ENCODE assay signal across 1 cellular context in the genomic region with DNA sequence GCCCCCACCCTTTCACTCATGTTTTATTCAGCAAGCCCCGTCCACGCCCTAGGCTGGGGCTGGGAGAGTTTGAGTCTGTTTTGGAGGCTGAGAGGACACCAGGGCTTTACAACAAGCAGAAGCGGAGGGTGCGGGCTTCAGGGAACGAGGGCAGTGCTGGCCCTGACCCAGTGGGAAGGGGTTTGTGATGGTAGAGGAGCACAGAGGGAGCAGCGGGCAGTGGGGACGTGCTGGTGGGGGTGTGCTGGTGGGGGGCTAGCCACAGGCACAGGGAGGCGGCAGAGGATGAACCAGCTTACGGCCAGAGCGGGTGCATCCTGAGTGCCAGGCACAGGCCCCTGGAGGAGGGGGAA.
TF ChIP-seq lines count a peak whose summit lies in the region.

No MANE protein-coding gene starts in this region.

TF ChIP-seq in GM23338, 12 proteins besides CTCF, POLR2A, EP300 and RAD21 (continued from another document):
- TF ChIP-seq ZNF462 (CRISPR knock-in tag; IDR thresholded peaks at IDR 0.05) (no peak), ZNF114 (CRISPR knock-in tag; IDR thresholded peaks at IDR 0.05) (no peak), EZH2phosphoT487 (IDR thresholded peaks at IDR 0.05; ENCODE audit: unreplicated experiment) (no peak), POLR2AphosphoS5 (IDR thresholded peaks at IDR 0.05; ENCODE audit: low read depth) (no peak), NANOG (IDR thresholded peaks at IDR 0.05; ENCODE audit: borderline replicate concordance) (no peak), JUNB (IDR thresholded peaks at IDR 0.05; ENCODE audit: unreplicated experiment) (no peak), EZH2 (IDR thresholded peaks at IDR 0.05; ENCODE audit: low read depth, unreplicated experiment) (no peak), ZNF331 (CRISPR knock-in tag; IDR thresholded peaks at IDR 0.05; ENCODE audit: low read depth) (no peak)
- TF ChIP-seq, protein P1, sequence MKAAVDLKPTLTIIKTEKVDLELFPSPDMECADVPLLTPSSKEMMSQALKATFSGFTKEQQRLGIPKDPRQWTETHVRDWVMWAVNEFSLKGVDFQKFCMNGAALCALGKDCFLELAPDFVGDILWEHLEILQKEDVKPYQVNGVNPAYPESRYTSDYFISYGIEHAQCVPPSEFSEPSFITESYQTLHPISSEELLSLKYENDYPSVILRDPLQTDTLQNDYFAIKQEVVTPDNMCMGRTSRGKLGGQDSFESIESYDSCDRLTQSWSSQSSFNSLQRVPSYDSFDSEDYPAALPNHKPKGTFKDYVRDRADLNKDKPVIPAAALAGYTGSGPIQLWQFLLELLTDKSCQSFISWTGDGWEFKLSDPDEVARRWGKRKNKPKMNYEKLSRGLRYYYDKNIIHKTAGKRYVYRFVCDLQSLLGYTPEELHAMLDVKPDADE (IDR thresholded peaks at IDR 0.05): no peak
- TF ChIP-seq, protein P2, sequence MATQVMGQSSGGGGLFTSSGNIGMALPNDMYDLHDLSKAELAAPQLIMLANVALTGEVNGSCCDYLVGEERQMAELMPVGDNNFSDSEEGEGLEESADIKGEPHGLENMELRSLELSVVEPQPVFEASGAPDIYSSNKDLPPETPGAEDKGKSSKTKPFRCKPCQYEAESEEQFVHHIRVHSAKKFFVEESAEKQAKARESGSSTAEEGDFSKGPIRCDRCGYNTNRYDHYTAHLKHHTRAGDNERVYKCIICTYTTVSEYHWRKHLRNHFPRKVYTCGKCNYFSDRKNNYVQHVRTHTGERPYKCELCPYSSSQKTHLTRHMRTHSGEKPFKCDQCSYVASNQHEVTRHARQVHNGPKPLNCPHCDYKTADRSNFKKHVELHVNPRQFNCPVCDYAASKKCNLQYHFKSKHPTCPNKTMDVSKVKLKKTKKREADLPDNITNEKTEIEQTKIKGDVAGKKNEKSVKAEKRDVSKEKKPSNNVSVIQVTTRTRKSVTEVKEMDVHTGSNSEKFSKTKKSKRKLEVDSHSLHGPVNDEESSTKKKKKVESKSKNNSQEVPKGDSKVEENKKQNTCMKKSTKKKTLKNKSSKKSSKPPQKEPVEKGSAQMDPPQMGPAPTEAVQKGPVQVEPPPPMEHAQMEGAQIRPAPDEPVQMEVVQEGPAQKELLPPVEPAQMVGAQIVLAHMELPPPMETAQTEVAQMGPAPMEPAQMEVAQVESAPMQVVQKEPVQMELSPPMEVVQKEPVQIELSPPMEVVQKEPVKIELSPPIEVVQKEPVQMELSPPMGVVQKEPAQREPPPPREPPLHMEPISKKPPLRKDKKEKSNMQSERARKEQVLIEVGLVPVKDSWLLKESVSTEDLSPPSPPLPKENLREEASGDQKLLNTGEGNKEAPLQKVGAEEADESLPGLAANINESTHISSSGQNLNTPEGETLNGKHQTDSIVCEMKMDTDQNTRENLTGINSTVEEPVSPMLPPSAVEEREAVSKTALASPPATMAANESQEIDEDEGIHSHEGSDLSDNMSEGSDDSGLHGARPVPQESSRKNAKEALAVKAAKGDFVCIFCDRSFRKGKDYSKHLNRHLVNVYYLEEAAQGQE (IDR thresholded peaks at IDR 0.05; ENCODE audit: unreplicated experiment): no peak
